29 cellular contexts compared by ENCODE assay signal in the genomic region with DNA sequence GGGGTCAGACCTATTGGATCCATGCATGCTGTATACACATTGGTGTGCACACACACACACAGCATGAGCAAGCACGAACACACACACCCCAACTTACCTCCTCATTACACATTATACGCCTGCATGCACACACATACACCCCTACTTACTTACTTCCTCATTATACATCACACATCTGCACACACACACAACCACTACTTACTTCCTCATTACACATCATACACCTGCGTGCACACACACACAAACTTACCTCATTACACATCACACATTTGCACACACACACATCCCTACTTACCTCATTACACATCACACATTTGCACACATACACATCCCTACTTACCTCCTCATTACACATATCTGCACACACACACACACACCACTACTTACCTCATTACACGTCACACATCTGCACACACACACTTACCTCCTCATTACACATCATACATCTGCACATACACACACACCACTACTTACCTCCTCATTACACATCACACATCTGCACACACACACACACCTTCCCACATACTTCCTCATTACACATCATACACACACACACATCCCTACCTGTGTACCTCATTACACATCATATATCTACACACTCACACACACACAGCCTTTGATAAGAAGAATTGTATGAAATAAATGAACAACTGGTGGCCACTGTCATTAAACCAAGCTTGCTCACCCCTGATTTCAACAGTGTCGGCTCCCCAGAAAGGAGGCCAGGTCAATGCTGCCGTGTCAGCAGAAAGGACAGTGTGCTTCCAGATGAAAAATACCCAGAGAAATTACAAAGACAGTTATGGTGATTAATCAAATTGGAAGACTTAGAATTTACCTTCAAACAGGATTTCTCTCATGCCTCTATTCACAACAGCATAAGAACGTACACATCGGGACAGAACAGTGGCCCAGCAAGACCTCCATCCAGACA.
DNase-seq lines count a peak whose midpoint lies in the region; ATAC-seq, FAIRE-seq and TF ChIP-seq lines count a peak whose summit lies in the region.
"Had no signal": no experiment of that assay in that cellular context is flagged by ENCODE, and none has a peak within 500 bp of the region (broad histone marks: within the 10 kb centered on the region; RNA-seq: fewer than 3 reads in every experiment).

No MANE protein-coding gene starts in this region.

- no peaks in the 10 kb centered on the region for H3K79me2 ChIP-seq in K562 (ENCODE audit: control insufficient read depth, insufficient read depth, low read length)

- peak; percentile 4 to 25 for ATAC-seq in natural killer cell treated with Interleukin-12 subunit alpha and Interleukin-12 subunit beta and Interleukin-15 and Interleukin-18, amount 100 ng/mL, for 72 hours
- ATAC-seq in natural killer cell, result no peak
- ATAC-seq in K562, result no peak
- no peak for ATAC-seq in aorta (ENCODE audit: low FRiP score)
- ATAC-seq in HG03469 (IDR thresholded peaks at IDR 0.05; ENCODE audit: unreplicated experiment), result no peak
- ATAC-seq: PC-3, WTC11 had no signal

- no peak for DNase-seq in natural killer cell treated with Interleukin-12 subunit alpha and Interleukin-12 subunit beta and Interleukin-15 and Interleukin-18, amount 100 ng/mL, for 72 hours (ENCODE audit: low spot score)
- DNase-seq in natural killer cell, result no peak
- peak; percentile 12 for DNase-seq in NB4 (ENCODE audit: low read depth)
- no peak for DNase-seq in K562 (ENCODE audit: extremely low read depth in 1 of 4, low spot score in 3 of 4)
- no peak for DNase-seq in globus pallidus (ENCODE audit: low spot score)
- DNase-seq in NCI-H2171 (lab: John Stamatoyannopoulos, UW), result no peak
- no peak for DNase-seq in aorta
- DNase-seq: activated CD4-positive, alpha-beta T cell treated with anti-CD3 and anti-CD28 coated beads, Interleukin-2, amount 50 U/mL, for 1 hour; activated naive CD4-positive, alpha-beta T cell treated with anti-CD3 and anti-CD28 coated beads for 36 hours; BE2C; brain microvascular endothelial cell; CD8-positive, alpha-beta memory T cell; DMS153; glutamatergic neuron; H7; NCI-H1105 treated with DMSO at 0.1 percent for 48 hours; NCI-H2081; NCI-H345; NCI-H748 treated with DMSO at 0.1 percent for 48 hours; nephron progenitor cell; PC-3; retina; small intestine; SW 1271; T-helper 9 cell had no signal

- no peak for TF ChIP-seq EP300 in K562 (IDR thresholded peaks at IDR 0.05; ENCODE audit: low read length)

- TF ChIP-seq CTCF in natural killer cell (IDR thresholded peaks at IDR 0.05), result no peak
- no peak for TF ChIP-seq CTCF in NB4 (IDR thresholded peaks at IDR 0.05; ENCODE audit: low read depth, low read length)
- TF ChIP-seq CTCF in K562 (IDR thresholded peaks at IDR 0.05 in 2 of 3, conservative IDR thresholded peaks at IDR 0.05 in 1 of 3; ENCODE audit: insufficient read depth in 2 of 3, low read depth in 1 of 3, low read length in 3 of 3), result no peak

- H3K4me3 ChIP-seq in NB4 (ENCODE audit: low read depth, low read length) (no peak overlapping the region), K562 (no peak overlapping the region), aorta (ENCODE audit: low read length in 2 of 2) (no peak overlapping the region)
- H3K4me3 ChIP-seq: tibial nerve had no signal

- H4K20me1 ChIP-seq in K562 (replicated peaks; ENCODE audit: control insufficient read depth, insufficient read depth, low read length), result no peaks in the 10 kb centered on the region

- no peak overlapping the region for H3K4me3 Mint-ChIP-seq in natural killer cell treated with Interleukin-12 subunit alpha and Interleukin-12 subunit beta and Interleukin-15 and Interleukin-18, amount 100 ng/mL, for 72 hours
- no peak overlapping the region for H3K4me3 Mint-ChIP-seq in natural killer cell
- H3K4me3 Mint-ChIP-seq: activated naive CD4-positive, alpha-beta T cell treated with anti-CD3 and anti-CD28 coated beads for 36 hours; CD8-positive, alpha-beta memory T cell; nephron progenitor cell; WTC11 had no signal

- no peaks in the 10 kb centered on the region for H3K9me3 Mint-ChIP-seq in natural killer cell treated with Interleukin-12 subunit alpha and Interleukin-12 subunit beta and Interleukin-15 and Interleukin-18, amount 100 ng/mL, for 72 hours
- H3K9me3 Mint-ChIP-seq in natural killer cell, result no peaks in the 10 kb centered on the region
- H3K9me3 Mint-ChIP-seq: activated naive CD4-positive, alpha-beta T cell treated with anti-CD3 and anti-CD28 coated beads for 36 hours; CD8-positive, alpha-beta memory T cell; nephron progenitor cell; WTC11 had no signal

- H3K27ac ChIP-seq in K562 (ENCODE audit: extremely low read depth, low read depth, low read length), result no peak overlapping the region
- H3K27ac ChIP-seq in aorta (ENCODE audit: low read depth in 1 of 2, low read length in 2 of 2), result no peak overlapping the region
- H3K27ac ChIP-seq: brain microvascular endothelial cell, tibial nerve had no signal

- in situ Hi-C loops in K562 (cut with MboI), result no loop called here

- intact Hi-C loops in natural killer cell (cut with micrococcal nuclease), result no loop called here
- intact Hi-C loops in K562 (cut with micrococcal nuclease), result loop anchor here (5.0 to 10.0 kb wide), 2 partner anchors 85 to 172 kb away; no protein-coding TSS in a partner anchor
- intact Hi-C loops in aorta (cut with DNase I), result loop anchor here (5.0 kb wide), 2 partner anchors 100 to 1195 kb away; no protein-coding TSS in a partner anchor

- H3K36me3 Mint-ChIP-seq in natural killer cell treated with Interleukin-12 subunit alpha and Interleukin-12 subunit beta and Interleukin-15 and Interleukin-18, amount 100 ng/mL, for 72 hours, result no peaks in the 10 kb centered on the region
- H3K36me3 Mint-ChIP-seq in natural killer cell, result no peaks in the 10 kb centered on the region
- H3K36me3 Mint-ChIP-seq: CD8-positive, alpha-beta memory T cell; WTC11 had no signal

- H2AFZ ChIP-seq in K562 (ENCODE audit: low read depth, low read length), result no peak overlapping the region

- no peak overlapping the region for H3K27ac Mint-ChIP-seq in natural killer cell treated with Interleukin-12 subunit alpha and Interleukin-12 subunit beta and Interleukin-15 and Interleukin-18, amount 100 ng/mL, for 72 hours
- no peak overlapping the region for H3K27ac Mint-ChIP-seq in natural killer cell
- H3K27ac Mint-ChIP-seq: activated naive CD4-positive, alpha-beta T cell treated with anti-CD3 and anti-CD28 coated beads for 36 hours; CD8-positive, alpha-beta memory T cell; nephron progenitor cell; WTC11 had no signal

- no peaks in the 10 kb centered on the region for H3K9me1 ChIP-seq in K562 (ENCODE audit: control insufficient read depth, insufficient read depth, low read length)

- TF ChIP-seq RAD21 in K562 (CRISPR knock-in tag; conservative IDR thresholded peaks at IDR 0.05 in 1 of 2, IDR thresholded peaks at IDR 0.05 in 1 of 2), result no peak

- peaks cover 0 to 4% of the 10 kb centered on the region in 2 experiments; a peak in 2 of 5 replicates for H3K4me1 ChIP-seq in K562 (replicated peaks in 1 of 2; ENCODE audit: control insufficient read depth in 2 of 2, insufficient read depth in 2 of 2, low read length in 2 of 2)
- no peaks in the 10 kb centered on the region for H3K4me1 ChIP-seq in aorta (ENCODE audit: control insufficient read depth in 1 of 2, insufficient read depth in 2 of 2, low read length in 2 of 2)
- H3K4me1 ChIP-seq: BE2C had no signal

- POLR2A ChIA-PET in K562 (lab: Yijun Ruan, JAX), result interaction anchor here (1.1 to 1.4 kb wide), 3 partner anchors 12 to 41 kb away, joined by 3 read pairs; no protein-coding TSS in a partner anchor

- peaks cover 0 to 9% of the 10 kb centered on the region in 2 donors for H3K27me3 Mint-ChIP-seq in natural killer cell treated with Interleukin-12 subunit alpha and Interleukin-12 subunit beta and Interleukin-15 and Interleukin-18, amount 100 ng/mL, for 72 hours
- no peaks in the 10 kb centered on the region for H3K27me3 Mint-ChIP-seq in natural killer cell (ENCODE audit: low read depth in 2 of 2)

- FAIRE-seq in K562 (lab: Jason Lieb, UNC), result no peak
- FAIRE-seq: keratinocyte, small intestine had no signal

- peaks cover 16 to 20% of the 10 kb centered on the region in 2 experiments for H3K27me3 ChIP-seq in K562 (ENCODE audit: control insufficient read depth in 2 of 2, insufficient read depth in 2 of 2, low read length in 2 of 2)
- H3K27me3 ChIP-seq in aorta (ENCODE audit: control insufficient read depth in 1 of 2, insufficient read depth in 2 of 2, low read length in 1 of 2), result no peaks in the 10 kb centered on the region
- H3K27me3 ChIP-seq: brain microvascular endothelial cell, tibial nerve had no signal

- no TSS peak for BruUV-seq in K562 (replicated peaks; lab: Mats Ljungman, UMichigan)

- no peaks in the 10 kb centered on the region for H3K36me3 ChIP-seq in K562 (ENCODE audit: control insufficient read depth, insufficient read depth, low read length)
- no peaks in the 10 kb centered on the region for H3K36me3 ChIP-seq in aorta (ENCODE audit: control insufficient read depth in 1 of 2, insufficient read depth in 2 of 2, low read length in 1 of 2)
- H3K36me3 ChIP-seq: BE2C, brain microvascular endothelial cell, tibial nerve had no signal

- H3K9me3 ChIP-seq in K562 (replicated peaks; ENCODE audit: control insufficient read depth, insufficient read depth, low read depth, low read length) (no peaks in the 10 kb centered on the region), aorta (ENCODE audit: control insufficient read depth, low read length) (no peaks in the 10 kb centered on the region)
- H3K9me3 ChIP-seq: BE2C, tibial nerve had no signal

- H3K4me1 Mint-ChIP-seq in natural killer cell treated with Interleukin-12 subunit alpha and Interleukin-12 subunit beta and Interleukin-15 and Interleukin-18, amount 100 ng/mL, for 72 hours (ENCODE audit: low read depth in 2 of 2), result no peaks in the 10 kb centered on the region
- H3K4me1 Mint-ChIP-seq in natural killer cell, result no peaks in the 10 kb centered on the region
- H3K4me1 Mint-ChIP-seq: CD8-positive, alpha-beta memory T cell had no signal

- WGBS in K562 (ENCODE audit: insufficient coverage, low coverage, missing lambda C conversion rate), result 13% methylated on average over 8 of the region's 8 CpGs
- WGBS in aorta, 2 donors, result 87% methylated on average over 8 of the region's 8 CpGs

- TF ChIP-seq POLR2A in NB4 (IDR thresholded peaks at IDR 0.05; ENCODE audit: extremely low read depth, insufficient read length), result no peak
- TF ChIP-seq POLR2A in K562 (conservative IDR thresholded peaks at IDR 0.05), result no peak

- H3K4me2 ChIP-seq in K562 (ENCODE audit: insufficient read depth, low read length), result no peak overlapping the region

- CTCF ChIA-PET in K562 (lab: Yijun Ruan, JAX; ENCODE audit: low intra/inter-chr PET ratio), result no interaction called here

- no peak overlapping the region for H3K9ac ChIP-seq in K562 (ENCODE audit: insufficient read depth in 1 of 2, low read depth in 2 of 2, low read length in 2 of 2)

Comparison
In these comparisons a context has a peak if more than half of its experiments do, and no peak if none do; other contexts are left out.
1. ATAC-seq: peak in natural killer cell treated with Interleukin-12 subunit alpha and Interleukin-12 subunit beta and Interleukin-15 and Interleukin-18, amount 100 ng/mL, for 72 hours (2 of 2); none in natural killer cell (0 of 3), K562 (single experiment), aorta (single experiment) and HG03469 (single experiment).